In genomic region chr14:96962337-96962736, GRCh38 we compare ENCODE assay signal across 9 cellular contexts.
DNase-seq lines count a peak whose midpoint lies in the region; ATAC-seq and TF ChIP-seq lines count a peak whose summit lies in the region.
"Had no signal": no experiment of that assay in that cellular context is flagged by ENCODE, and none has a peak within 500 bp of the region (broad histone marks: within the 10 kb centered on the region; RNA-seq: fewer than 3 reads in every experiment).

No MANE protein-coding gene starts in this region.

- POLR2A ChIA-PET in PC-3 (lab: Charles Lee; ENCODE audit: unreplicated experiment): no interaction called here

- no peak overlapping the region for H3K27ac ChIP-seq in PC-3 (ENCODE audit: low read length)
- H3K27ac ChIP-seq: neural progenitor cell had no signal

- no peaks in the 10 kb centered on the region for H3K4me1 ChIP-seq in PC-3 (ENCODE audit: insufficient read depth, low read length)

- H3K9ac ChIP-seq in PC-3 (ENCODE audit: low read length): no peak overlapping the region
- H3K9ac ChIP-seq: neural progenitor cell had no signal

- H4K20me1 ChIP-seq in PC-3 (ENCODE audit: low read length): no peaks in the 10 kb centered on the region

- CTCF ChIA-PET in PC-3 (lab: Charles Lee): no interaction called here

- H3K9me3 Mint-ChIP-seq in activated naive CD4-positive, alpha-beta T cell treated with anti-CD3 and anti-CD28 coated beads, Interleukin-2, amount 50 U/mL, for 72 hours: peaks cover 19 to 20% of the 10 kb centered on the region in 2 donors
- H3K9me3 Mint-ChIP-seq in stimulated activated naive B cell treated with anti-CD40 and anti-IgM and Interleukin-4, amounts not matched to agents 10 μg/mL and 1 μg/mL and 100 μg/mL, for 72 hours: peaks cover 13 to 17% of the 10 kb centered on the region in 2 donors

- intact Hi-C loops in PC-3 (cut with micrococcal nuclease): no loop called here

- no peak overlapping the region for H3K4me2 ChIP-seq in PC-3 (ENCODE audit: low read length)
- H3K4me2 ChIP-seq: neural progenitor cell had no signal

- no peaks in the 10 kb centered on the region for H3K9me2 ChIP-seq in PC-3 (replicated peaks; ENCODE audit: low read length)

- H3K27me3 ChIP-seq in PC-3 (ENCODE audit: low read length): no peaks in the 10 kb centered on the region
- H3K27me3 ChIP-seq: neural progenitor cell had no signal

- DNase-seq in activated T-cell treated with anti-CD3 and anti-CD28 coated beads for 1 hour (ENCODE audit: low read depth) (peak; percentile 2), NAMALWA (ENCODE audit: low spot score) (peak; percentile 56), NCI-H187 treated with DMSO at 0.1 percent for 48 hours (lab: John Stamatoyannopoulos, UW) (no peak), GDM1 (lab: John Stamatoyannopoulos, UW) (no peak), PC-3 (no peak)
- no peak for DNase-seq in activated T-cell treated with anti-CD3 and anti-CD28 coated beads, Interleukin-2, amount 50 U/mL, for 1 hour
- no peak for DNase-seq in activated naive CD4-positive, alpha-beta T cell treated with anti-CD3 and anti-CD28 coated beads, Interleukin-2, amount 50 U/mL, for 72 hours (ENCODE audit: low spot score in 2 of 2)
- peak; percentile 17 for DNase-seq in stimulated activated naive B cell treated with anti-CD40 and anti-IgM and Interleukin-4, amounts not matched to agents 10 μg/mL and 1 μg/mL and 100 μg/mL, for 72 hours

- TF ChIP-seq CTCF in PC-3 (conservative IDR thresholded peaks at IDR 0.05; ENCODE audit: low read depth, low read length): no peak

- no peak overlapping the region for H3K4me3 ChIP-seq in PC-3 (ENCODE audit: low read length)
- H3K4me3 ChIP-seq: neural progenitor cell had no signal

- no TSS peak for BruUV-seq in PC-3 (replicated peaks; lab: Mats Ljungman, UMichigan)

- H3K4me3 Mint-ChIP-seq in stimulated activated naive B cell treated with anti-CD40 and anti-IgM and Interleukin-4, amounts not matched to agents 10 μg/mL and 1 μg/mL and 100 μg/mL, for 72 hours: no peak overlapping the region
- H3K4me3 Mint-ChIP-seq: neural progenitor cell had no signal

- no peaks in the 10 kb centered on the region for H3K36me3 ChIP-seq in PC-3 (ENCODE audit: low read depth, low read length)
- H3K36me3 ChIP-seq: neural progenitor cell had no signal

- H3F3A ChIP-seq in PC-3 (ENCODE audit: low read length, unreplicated experiment): no peaks in the 10 kb centered on the region

- H3K79me2 ChIP-seq in PC-3 (ENCODE audit: low read length): no peaks in the 10 kb centered on the region

- peaks cover 33 to 62% of the 10 kb centered on the region in 2 donors for H3K4me1 Mint-ChIP-seq in stimulated activated naive B cell treated with anti-CD40 and anti-IgM and Interleukin-4, amounts not matched to agents 10 μg/mL and 1 μg/mL and 100 μg/mL, for 72 hours

- ATAC-seq in activated naive CD4-positive, alpha-beta T cell treated with anti-CD3 and anti-CD28 coated beads, Interleukin-2, amount 50 U/mL, for 72 hours: peak in 1 of 2 donors; percentile 57
- ATAC-seq in stimulated activated naive B cell treated with anti-CD40 and anti-IgM and Interleukin-4, amounts not matched to agents 10 μg/mL and 1 μg/mL and 100 μg/mL, for 72 hours (replicated peaks): peak; percentile 82 to 90
- ATAC-seq in PC-3: no peak

- no peaks in the 10 kb centered on the region for H3K27me3 Mint-ChIP-seq in stimulated activated naive B cell treated with anti-CD40 and anti-IgM and Interleukin-4, amounts not matched to agents 10 μg/mL and 1 μg/mL and 100 μg/mL, for 72 hours

- peaks cover 26 to 27% of the 10 kb centered on the region in 2 donors for H3K36me3 Mint-ChIP-seq in activated naive CD4-positive, alpha-beta T cell treated with anti-CD3 and anti-CD28 coated beads, Interleukin-2, amount 50 U/mL, for 72 hours
- peaks cover 15 to 34% of the 10 kb centered on the region in 2 donors for H3K36me3 Mint-ChIP-seq in stimulated activated naive B cell treated with anti-CD40 and anti-IgM and Interleukin-4, amounts not matched to agents 10 μg/mL and 1 μg/mL and 100 μg/mL, for 72 hours

- H3K27ac Mint-ChIP-seq in activated naive CD4-positive, alpha-beta T cell treated with anti-CD3 and anti-CD28 coated beads, Interleukin-2, amount 50 U/mL, for 72 hours: peak overlapping the region; percentile 52 to 87
- H3K27ac Mint-ChIP-seq in stimulated activated naive B cell treated with anti-CD40 and anti-IgM and Interleukin-4, amounts not matched to agents 10 μg/mL and 1 μg/mL and 100 μg/mL, for 72 hours: peak overlapping the region; percentile 75
- H3K27ac Mint-ChIP-seq: neural progenitor cell had no signal

- H3K9me3 ChIP-seq in PC-3 (ENCODE audit: low read length): no peaks in the 10 kb centered on the region

- H2AFZ ChIP-seq in PC-3 (ENCODE audit: low read length): no peak overlapping the region
- H2AFZ ChIP-seq: neural progenitor cell had no signal

Comparison
In these comparisons a context has a peak if more than half of its experiments do, and no peak if none do; other contexts are left out.
1. DNase-seq: peak in activated T-cell treated with anti-CD3 and anti-CD28 coated beads for 1 hour (single experiment), NAMALWA (single experiment) and stimulated activated naive B cell treated with anti-CD40 and anti-IgM and Interleukin-4, amounts not matched to agents 10 μg/mL and 1 μg/mL and 100 μg/mL, for 72 hours (single experiment); none in activated T-cell treated with anti-CD3 and anti-CD28 coated beads, Interleukin-2, amount 50 U/mL, for 1 hour (single experiment), activated naive CD4-positive, alpha-beta T cell treated with anti-CD3 and anti-CD28 coated beads, Interleukin-2, amount 50 U/mL, for 72 hours (0 of 2), NCI-H187 treated with DMSO at 0.1 percent for 48 hours (single experiment), GDM1 (single experiment) and PC-3 (single experiment).